ENCODE assay signal across 10 cellular contexts in genomic region chr5:40405230-40405629, GRCh38.
DNase-seq lines count a peak whose midpoint lies in the region; ATAC-seq and TF ChIP-seq lines count a peak whose summit lies in the region.
"Had no signal": no experiment of that assay in that cellular context is flagged by ENCODE, and none has a peak within 500 bp of the region (broad histone marks: within the 10 kb centered on the region; RNA-seq: fewer than 3 reads in every experiment).

No MANE protein-coding gene starts in this region.

- H3K4me1 ChIP-seq in RWPE2 (ENCODE audit: insufficient read depth, poor library complexity, severe bottlenecking) (peaks cover 42% of the 10 kb centered on the region), mesendoderm (ENCODE audit: control insufficient read depth, low read depth, low read length) (no peaks in the 10 kb centered on the region), body of pancreas (no peaks in the 10 kb centered on the region)
- H3K4me1 ChIP-seq: pancreas had no signal

- peak overlapping the region; percentile 27 for H3K27ac ChIP-seq in RWPE2 (ENCODE audit: poor library complexity, severe bottlenecking)
- H3K27ac ChIP-seq in skin epidermis, result peak overlapping the region in 11 of 21 experiments; percentile 32 to 88 (median 64)
- no peak overlapping the region for H3K27ac ChIP-seq in mesendoderm (ENCODE audit: low read depth, low read length)
- no peak overlapping the region for H3K27ac ChIP-seq in body of pancreas
- H3K27ac ChIP-seq: VCaP had no signal

- H2BK120ac ChIP-seq in mesendoderm (ENCODE audit: low read depth, low read length), result no peak overlapping the region

- H2AK5ac ChIP-seq in mesendoderm (ENCODE audit: low read length), result no peak overlapping the region

- intact Hi-C loops in body of pancreas (cut with DNase I), result no loop called here

- DNase-seq in SKM-1 treated with dmso at 0.1 percent for 144 hours (lab: John Stamatoyannopoulos, UW; ENCODE audit: unreplicated experiment) (peak; percentile 21), SKM-1 (lab: John Stamatoyannopoulos, UW; ENCODE audit: unreplicated experiment) (no peak), RWPE2 (ENCODE audit: low spot score) (no peak), fibroblast of mammary gland (ENCODE audit: low read depth) (peak; percentile 34), SW 1271 (lab: John Stamatoyannopoulos, UW) (no peak), mesendoderm (no peak), body of pancreas (no peak)
- DNase-seq: pancreas had no signal

- H3K23ac ChIP-seq in mesendoderm (ENCODE audit: low read length), result no peak overlapping the region

- TF ChIP-seq CTCF in RWPE2 (IDR thresholded peaks at IDR 0.05; ENCODE audit: poor library complexity, severe bottlenecking), result no peak
- TF ChIP-seq CTCF in fibroblast of mammary gland (conservative IDR thresholded peaks at IDR 0.05; ENCODE audit: control insufficient read depth, insufficient read depth, low read depth, low read length), result no peak
- TF ChIP-seq CTCF in body of pancreas (IDR thresholded peaks at IDR 0.05), result no peak

- H3K4me3 ChIP-seq in RWPE2 (ENCODE audit: severe bottlenecking) (no peak overlapping the region), fibroblast of mammary gland (ENCODE audit: control insufficient read depth, low read depth, low read length) (no peak overlapping the region), skin epidermis (no peak overlapping the region), mesendoderm (ENCODE audit: low read length) (no peak overlapping the region), body of pancreas (no peak overlapping the region)
- H3K4me3 ChIP-seq: pancreas had no signal

- H3K4ac ChIP-seq in mesendoderm (ENCODE audit: low read depth, low read length), result no peak overlapping the region

- H4K5ac ChIP-seq in mesendoderm (ENCODE audit: low read length), result no peak overlapping the region

- ATAC-seq in RWPE2 (ENCODE audit: low read depth) (peak; percentile 44; the same call in 1 of the 3 replicates), body of pancreas (no peak)

- no peak overlapping the region for H3K56ac ChIP-seq in mesendoderm (ENCODE audit: low read length)

- H3K18ac ChIP-seq in mesendoderm (ENCODE audit: low read length), result no peak overlapping the region

- TF ChIP-seq POLR2A in body of pancreas (IDR thresholded peaks at IDR 0.05), result no peak

- no peaks in the 10 kb centered on the region for H3K79me2 ChIP-seq in mesendoderm (ENCODE audit: control insufficient read depth, insufficient read depth, low read length)

- no peak overlapping the region for H3K4me2 ChIP-seq in mesendoderm (ENCODE audit: low read length)

- H3K9me3 ChIP-seq in RWPE2 (ENCODE audit: severe bottlenecking) (no peaks in the 10 kb centered on the region), body of pancreas (no peaks in the 10 kb centered on the region)
- H3K9me3 ChIP-seq: pancreas had no signal

- H3K36me3 ChIP-seq in RWPE2 (ENCODE audit: low read depth), result no peaks in the 10 kb centered on the region
- H3K36me3 ChIP-seq in mesendoderm (ENCODE audit: control insufficient read depth, insufficient read depth, low read length), result no peaks in the 10 kb centered on the region
- H3K36me3 ChIP-seq in body of pancreas (replicated peaks in 1 of 2; ENCODE audit: insufficient read depth in 1 of 2, low read depth in 2 of 2), result no peaks in the 10 kb centered on the region
- H3K36me3 ChIP-seq: pancreas had no signal

- no peak overlapping the region for H2BK5ac ChIP-seq in mesendoderm (ENCODE audit: low read length)

- WGBS in mesendoderm (ENCODE audit: extremely low coverage, insufficient coverage, low lambda C conversion rate), result no CpG with 5 or more reads among the region's 2 CpGs
- WGBS in body of pancreas, 2 donors, result 60 to 63% methylated on average over 2 of the region's 2 CpGs

- no peaks in the 10 kb centered on the region for H3K79me1 ChIP-seq in mesendoderm (ENCODE audit: low read length)

- H3K27me3 ChIP-seq in RWPE2 (ENCODE audit: insufficient read depth, poor library complexity, severe bottlenecking), result no peaks in the 10 kb centered on the region
- H3K27me3 ChIP-seq in mesendoderm (ENCODE audit: insufficient read depth, low read length, poor library complexity), result no peaks in the 10 kb centered on the region
- H3K27me3 ChIP-seq in body of pancreas, result no peaks in the 10 kb centered on the region
- H3K27me3 ChIP-seq: pancreas had no signal

- no peak overlapping the region for H3K9ac ChIP-seq in mesendoderm (ENCODE audit: low read length)

- no peak overlapping the region for H4K8ac ChIP-seq in mesendoderm (ENCODE audit: low read depth, low read length)

- no peak overlapping the region for H2BK15ac ChIP-seq in mesendoderm (replicated peaks; ENCODE audit: low read depth)

Comparison
In these comparisons a context has a peak if more than half of its experiments do, and no peak if none do; other contexts are left out.
1. DNase-seq: peak in SKM-1 treated with dmso at 0.1 percent for 144 hours (single experiment) and fibroblast of mammary gland (single experiment); none in SKM-1 (single experiment), RWPE2 (single experiment), SW 1271 (0 of 2), mesendoderm (single experiment) and body of pancreas (0 of 4).
2. H3K27ac ChIP-seq: peak in RWPE2 (single experiment) and skin epidermis (11 of 21); none in mesendoderm (single experiment) and body of pancreas (0 of 4).